8 cellular contexts compared by ENCODE assay signal in the genomic region with DNA sequence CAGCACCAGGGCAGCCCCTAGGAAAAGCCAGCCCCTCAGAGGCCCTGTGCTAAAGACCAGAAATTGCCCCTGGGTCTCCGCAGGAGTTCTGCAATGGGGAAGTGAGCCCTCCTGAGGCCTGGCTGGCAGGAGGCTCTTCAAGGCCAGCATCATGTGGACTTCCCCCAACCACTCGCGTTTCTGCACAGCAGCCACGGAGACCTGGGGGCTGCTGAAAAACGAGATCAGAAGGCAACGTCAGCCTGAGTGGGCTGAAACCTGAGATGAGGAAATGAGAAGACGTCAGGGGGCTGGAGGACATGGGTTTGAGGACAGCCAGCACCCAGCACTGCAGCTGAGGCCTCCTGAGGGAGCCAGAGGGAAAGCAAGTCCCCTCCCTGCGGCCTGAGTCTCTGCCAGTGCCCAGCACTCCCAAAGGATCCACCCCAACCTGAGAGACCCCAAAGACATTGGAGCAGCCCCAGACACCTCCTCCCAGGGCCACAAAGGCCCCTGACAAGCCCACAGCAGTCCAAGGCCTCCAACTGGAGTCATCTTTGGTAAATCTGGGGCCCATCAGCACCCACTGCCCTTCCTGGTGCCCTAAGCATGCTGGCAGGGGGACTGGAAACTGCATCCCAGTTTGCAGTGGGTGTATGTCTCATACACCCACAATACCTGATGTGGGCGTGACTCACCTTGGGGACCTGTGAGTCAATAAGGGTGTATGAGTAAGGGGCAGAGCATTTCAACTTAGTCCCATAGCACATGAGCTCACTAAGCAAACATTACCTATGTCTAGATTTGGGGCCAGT. TPM values are rescaled to one million over a fixed set of nuclear protein-coding genes. Genes with fewer than 3 reads are reported as not detected.
DNase-seq lines count a peak whose midpoint lies in the region; ATAC-seq, FAIRE-seq and TF ChIP-seq lines count a peak whose summit lies in the region.

No MANE protein-coding gene starts in this region.

- FAIRE-seq in A549 (lab: Jason Lieb, UNC) = no peak

- H3K4me1 ChIP-seq in A549 = peaks cover 22% of the 10 kb centered on the region

- POLR2A ChIA-PET in A549 (lab: Yijun Ruan, JAX) = no interaction called here

- TF ChIP-seq EP300 in A549 (IDR thresholded peaks at IDR 0.05) = no peak

- 71% methylated on average over 7 of the region's 9 CpGs for WGBS in A549 (ENCODE audit: missing lambda C conversion rate)

- no peak overlapping the region for H3K4me3 ChIP-seq in A549

- CTCF ChIA-PET in A549 (lab: Yijun Ruan, JAX) = interaction anchor here (0.8 to 2.0 kb wide), 6 partner anchors 11 to 43 kb away, joined by 3 to 7 read pairs (median 4); a partner anchor contains a TSS

- no peak for TF ChIP-seq CTCF in A549 (IDR thresholded peaks at IDR 0.05)

- no peak for TF ChIP-seq POLR2A in A549 (IDR thresholded peaks at IDR 0.05; ENCODE audit: low read length)

- ATAC-seq in A549 = peak; percentile 74 to 83
- peak; percentile 32 for ATAC-seq in GM18861 (IDR thresholded peaks at IDR 0.05; ENCODE audit: unreplicated experiment)
- peak; percentile 32 for ATAC-seq in HG03378 (IDR thresholded peaks at IDR 0.05; ENCODE audit: unreplicated experiment)

- DNase-seq in A549 (ENCODE audit: low read depth in 1 of 2, low spot score in 1 of 2) (peak; percentile 61 to 69), left kidney (ENCODE audit: low read depth, low spot score) (peak; percentile 58), NCI-H82 treated with DMSO at 0.1 percent for 48 hours (lab: John Stamatoyannopoulos, UW; ENCODE audit: unreplicated experiment) (no peak), NCI-H1436 (lab: John Stamatoyannopoulos, UW) (no peak), NCI-H1092 (lab: John Stamatoyannopoulos, UW) (no peak)
- DNase-seq in activated CD4-positive, alpha-beta T cell treated with anti-CD3 and anti-CD28 coated beads, Interleukin-2, amount 50 U/mL, for 24 hours (ENCODE audit: low read depth in 1 of 2, low spot score in 1 of 2) = peak; percentile 37 to 66

- peak overlapping the region; percentile 61 for H3K4me2 ChIP-seq in A549

- TF ChIP-seq RAD21 in A549 (conservative IDR thresholded peaks at IDR 0.05 in 1 of 2, IDR thresholded peaks at IDR 0.05 in 1 of 2) = no peak

- H3K27ac ChIP-seq in A549 = peak overlapping the region; percentile 47 to 80; a peak in 5 of 6 replicates

- no peaks in the 10 kb centered on the region for H3K9me3 ChIP-seq in A549

TF ChIP-seq in A549, 52 proteins besides CTCF, POLR2A, EP300 and RAD21:
- TF ChIP-seq, protein P1, sequence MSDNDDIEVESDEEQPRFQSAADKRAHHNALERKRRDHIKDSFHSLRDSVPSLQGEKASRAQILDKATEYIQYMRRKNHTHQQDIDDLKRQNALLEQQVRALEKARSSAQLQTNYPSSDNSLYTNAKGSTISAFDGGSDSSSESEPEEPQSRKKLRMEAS (IDR thresholded peaks at IDR 0.05) = peak; percentile 29; the same call in 1 of the 2 replicates
- TF ChIP-seq JUNB (IDR thresholded peaks at IDR 0.05) (peak; percentile 45), FOSL2 (IDR thresholded peaks at IDR 0.05) (0 out of 2 replicates have a peak, but pooled peaks have one; percentile 8), FOSL2 (CRISPR knock-in tag; IDR thresholded peaks at IDR 0.05) (peak; percentile 81), BHLHE40 (IDR thresholded peaks at IDR 0.05; ENCODE audit: low read depth, low read length) (no peak)

RNA-seq across cellular contexts. Expression of a gene that starts 29.2 kb away (rescaled TPM):
- polyA plus RNA-seq in A549 (2011; rRNA removed) = not detected in 2 replicates
- not detected in 2 replicates for polyA plus RNA-seq in A549 (2012; cell fraction: cytosol; rRNA removed)
- not detected in 2 replicates for polyA plus RNA-seq in A549 (2012; cell fraction: nucleus; rRNA removed)
- polyA plus RNA-seq in A549 (2017; fragmentation: RNase III; extraction: RNeasy Plus Mini Kit Qiagen cat#74134 plus additional on column Dnase treatment) = 0.06 TPM in 1 of 3 replicates, not detected in the others
- polyA minus RNA-seq in A549 (2011; rRNA and poly(A)+ RNA removed) = not detected in 2 replicates

RNA-seq across cellular contexts. Expression of a gene that starts 37.1 kb away (rescaled TPM):
- polyA plus RNA-seq in A549 (2011; rRNA removed) (0.44 and 0.63 TPM in 2 replicates), A549 (2017; fragmentation: RNase III; extraction: RNeasy Plus Mini Kit Qiagen cat#74134 plus additional on column Dnase treatment) (1.2 to 1.7 TPM (median 1.7 TPM) in 3 replicates)
- polyA plus RNA-seq in A549 (2012; cell fraction: cytosol; rRNA removed) = 0.48 and 1.1 TPM in 2 replicates
- polyA plus RNA-seq in A549 (2012; cell fraction: nucleus; rRNA removed) = 3.1 and 4.8 TPM in 2 replicates
- polyA minus RNA-seq in A549 (2011; rRNA and poly(A)+ RNA removed) = 0.66 and 1.4 TPM in 2 replicates

Comparison
In these comparisons a context has a peak if more than half of its experiments do, and no peak if none do; other contexts are left out.
1. DNase-seq: peak in A549 (2 of 2), activated CD4-positive, alpha-beta T cell treated with anti-CD3 and anti-CD28 coated beads, Interleukin-2, amount 50 U/mL, for 24 hours (2 of 2) and left kidney (single experiment); none in NCI-H82 treated with DMSO at 0.1 percent for 48 hours (single experiment), NCI-H1436 (single experiment) and NCI-H1092 (single experiment).
2. Peak in every context shown above with its lines, with median percentiles within 50 percentile points of each other: ATAC-seq.